Comparison of ENCODE assay signal across 13 cellular contexts in the genomic region with DNA sequence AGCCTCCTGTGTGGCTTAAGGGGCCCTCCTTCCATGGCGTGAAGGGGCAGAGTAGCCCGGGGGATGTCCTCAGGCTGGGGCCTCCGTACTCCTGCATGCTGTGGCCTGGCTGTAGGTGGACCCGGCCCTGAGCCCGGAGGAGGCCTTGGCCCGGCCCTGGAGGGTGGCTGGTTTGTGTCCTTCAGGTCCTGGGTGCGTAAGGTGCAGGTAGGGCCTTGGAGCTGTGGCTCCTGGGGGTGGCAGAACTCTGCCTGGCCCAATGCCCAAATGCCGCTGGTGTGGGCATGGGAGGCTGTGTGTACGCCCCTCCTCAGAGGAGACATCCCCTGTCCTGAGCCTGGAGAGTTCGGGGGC. TPM values are rescaled to one million over a fixed set of nuclear protein-coding genes. Genes with fewer than 3 reads are reported as not detected.
"Had no signal": no experiment of that assay in that cellular context is flagged by ENCODE, and none has a peak within 500 bp of the region (broad histone marks: within the 10 kb centered on the region; RNA-seq: fewer than 3 reads in every experiment).

No MANE protein-coding gene starts in this region.

- H3K4me3 ChIP-seq: gastrocnemius medialis, uterus had no signal

- H3K27me3 ChIP-seq: uterus had no signal

- H3K9me3 ChIP-seq: gastrocnemius medialis, uterus had no signal

- H3K4me3 Mint-ChIP-seq: activated CD8-positive, alpha-beta T cell treated with anti-CD3 and anti-CD28 coated beads for 36 hours; activated naive CD4-positive, alpha-beta T cell treated with anti-CD3 and anti-CD28 coated beads, Interleukin-2, amount 10 ng/mL, durations not matched to agents 7 days and 5 days; central memory CD8-positive, alpha-beta T cell; nephron had no signal

- H3K9me3 Mint-ChIP-seq: activated CD8-positive, alpha-beta T cell treated with anti-CD3 and anti-CD28 coated beads for 36 hours; activated naive CD4-positive, alpha-beta T cell treated with anti-CD3 and anti-CD28 coated beads, Interleukin-2, amount 10 ng/mL, durations not matched to agents 7 days and 5 days; central memory CD8-positive, alpha-beta T cell; nephron had no signal

- ATAC-seq: activated CD8-positive, alpha-beta T cell treated with anti-CD3 and anti-CD28 coated beads for 36 hours; gastrocnemius medialis had no signal

- H3K36me3 ChIP-seq: uterus had no signal

- FAIRE-seq: keratinocyte had no signal

- H3K4me1 ChIP-seq: uterus had no signal

- H3K27ac ChIP-seq: epithelial cell of prostate, gastrocnemius medialis, uterus, VCaP had no signal

- H3K27me3 Mint-ChIP-seq: activated CD8-positive, alpha-beta T cell treated with anti-CD3 and anti-CD28 coated beads for 36 hours; central memory CD8-positive, alpha-beta T cell had no signal

- H3K27ac Mint-ChIP-seq: activated CD8-positive, alpha-beta T cell treated with anti-CD3 and anti-CD28 coated beads for 36 hours; activated naive CD4-positive, alpha-beta T cell treated with anti-CD3 and anti-CD28 coated beads, Interleukin-2, amount 10 ng/mL, durations not matched to agents 7 days and 5 days; nephron had no signal

- H3K4me1 Mint-ChIP-seq: central memory CD8-positive, alpha-beta T cell; nephron had no signal

- H3K36me3 Mint-ChIP-seq: activated naive CD4-positive, alpha-beta T cell treated with anti-CD3 and anti-CD28 coated beads, Interleukin-2, amount 10 ng/mL, durations not matched to agents 7 days and 5 days had no signal

- DNase-seq: activated CD4-positive, alpha-beta T cell treated with anti-CD3 and anti-CD28 coated beads for 4 hours; activated CD8-positive, alpha-beta memory T cell treated with anti-CD3 and anti-CD28 coated beads, Interleukin-2, amount 50 U/mL, for 4 hours; activated naive CD4-positive, alpha-beta T cell treated with anti-CD3 and anti-CD28 coated beads, Interleukin-2, amount 10 ng/mL, durations not matched to agents 7 days and 5 days; effector memory CD4-positive, alpha-beta T cell; gastrocnemius medialis; mesendoderm; uterus had no signal

RNA-seq across cellular contexts. Expression of a gene that starts 26.9 kb away (rescaled TPM):
- total RNA-seq: gastrocnemius medialis had no signal
